ENCODE assay signal across 31 cellular contexts in the genomic region with DNA sequence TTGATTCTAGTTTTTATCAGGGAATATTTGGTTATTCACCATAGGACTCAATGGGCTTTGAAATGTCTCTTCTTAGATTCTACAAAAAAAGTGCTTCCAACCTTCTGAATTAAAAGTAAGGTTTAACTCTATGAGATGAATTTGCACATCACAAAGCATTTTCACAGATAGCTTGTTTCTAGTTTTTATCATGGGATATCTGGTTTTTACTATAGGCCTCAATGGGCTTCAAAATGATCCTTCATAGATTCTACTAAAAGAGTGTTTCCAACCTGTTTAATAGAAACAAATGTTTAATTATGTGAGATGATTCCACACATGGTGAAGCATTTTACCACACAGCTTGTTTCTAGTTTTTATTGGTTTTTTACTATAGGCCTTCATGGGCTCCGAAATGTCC.
A peak's percentile ranks its signal among the peaks of the same experiment; 100 is the strongest.
DNase-seq lines count a peak whose midpoint lies in the region; ATAC-seq, FAIRE-seq and TF ChIP-seq lines count a peak whose summit lies in the region.
"Had no signal": no experiment of that assay in that cellular context is flagged by ENCODE, and none has a peak within 500 bp of the region (broad histone marks: within the 10 kb centered on the region; RNA-seq: fewer than 3 reads in every experiment).

No MANE protein-coding gene starts in this region.

- peaks cover 39% of the 10 kb centered on the region for H3K9me3 ChIP-seq in Karpas-422 (ENCODE audit: low read length)
- no peaks in the 10 kb centered on the region; the same call in 1 of the 2 replicates for H3K9me3 ChIP-seq in K562 (replicated peaks; ENCODE audit: control insufficient read depth, insufficient read depth, low read depth, low read length)
- H3K9me3 ChIP-seq: BE2C, BLaER1, Caco-2 had no signal

- TF ChIP-seq CTCF in K562 (IDR thresholded peaks at IDR 0.05 in 2 of 3, conservative IDR thresholded peaks at IDR 0.05 in 1 of 3; ENCODE audit: insufficient read depth in 2 of 3, low read depth in 1 of 3, low read length in 3 of 3) = no peak

- no peaks in the 10 kb centered on the region for H3K9me2 ChIP-seq in Karpas-422 (replicated peaks; ENCODE audit: insufficient read depth, low read length)

- ATAC-seq in K562 = no peak
- ATAC-seq: A549; CD8-positive, alpha-beta T cell had no signal

- no peak for DNase-seq in Karpas-422
- DNase-seq in K562 (ENCODE audit: extremely low read depth in 1 of 4, low spot score in 3 of 4) = no peak
- DNase-seq in SKM-1 (lab: John Stamatoyannopoulos, UW; ENCODE audit: unreplicated experiment) = no peak
- no peak for DNase-seq in NCI-H146 (lab: John Stamatoyannopoulos, UW)
- DNase-seq: 8988T; ACHN; AML-193; BE2C; C1 segment of cervical spinal cord; Caco-2; Calu3; CD4-positive, alpha-beta memory T cell; CD4-positive, alpha-beta T cell; CD4-positive, CD25-positive, alpha-beta regulatory T cell; CD8-positive, alpha-beta memory T cell; CD8-positive, alpha-beta T cell; COR-L47; DMS 273 treated with DMSO at 0.1 percent for 48 hours; DMS153; DMS53; DMS79; DMS79 treated with DMSO at 0.1 percent for 48 hours; DND-41; EL had no signal

- H3K79me2 ChIP-seq in Karpas-422 (ENCODE audit: low read length) (no peaks in the 10 kb centered on the region), K562 (ENCODE audit: control insufficient read depth, insufficient read depth, low read length) (no peaks in the 10 kb centered on the region)

- TF ChIP-seq RAD21 in K562 (CRISPR knock-in tag; conservative IDR thresholded peaks at IDR 0.05 in 1 of 2, IDR thresholded peaks at IDR 0.05 in 1 of 2) = no peak

- no peak overlapping the region for H3K4me2 ChIP-seq in Karpas-422 (ENCODE audit: low read depth, low read length, poor library complexity, severe bottlenecking)
- H3K4me2 ChIP-seq in K562 (ENCODE audit: insufficient read depth, low read length) = no peak overlapping the region
- H3K4me2 ChIP-seq: A549; BLaER1; BLaER1 treated with 17β-estradiol and CSF1 and Interleukin-3, amounts not matched to agents 10 nM and 100 nM had no signal

- H3K27ac ChIP-seq in Karpas-422 (ENCODE audit: low read length) = no peak overlapping the region
- H3K27ac ChIP-seq in K562 (ENCODE audit: extremely low read depth, low read depth, low read length) = no peak overlapping the region
- H3K27ac ChIP-seq: 22Rv1; A549; BLaER1; BLaER1 treated with 17β-estradiol and CSF1 and Interleukin-3, amounts not matched to agents 10 nM and 100 nM; C4-2B had no signal

- H3K9me1 ChIP-seq in K562 (ENCODE audit: control insufficient read depth, insufficient read depth, low read length) = no peaks in the 10 kb centered on the region

- no peak overlapping the region for H3K4me3 ChIP-seq in Karpas-422 (ENCODE audit: low read length)
- no peak overlapping the region for H3K4me3 ChIP-seq in K562
- H3K4me3 ChIP-seq: A549; BLaER1; BLaER1 treated with 17β-estradiol and CSF1 and Interleukin-3, amounts not matched to agents 10 nM and 100 nM had no signal

- FAIRE-seq in K562 (lab: Jason Lieb, UNC) = no peak
- FAIRE-seq: A204.1, A549, D721Med had no signal

- peak overlapping the region; percentile 70; the same call in 1 of the 2 replicates for H2AFZ ChIP-seq in Karpas-422 (ENCODE audit: low read length)
- H2AFZ ChIP-seq in K562 (ENCODE audit: low read depth, low read length) = no peak overlapping the region

- no TSS peak for BruUV-seq in K562 (replicated peaks; lab: Mats Ljungman, UMichigan)

- in situ Hi-C loops in K562 (cut with MboI) = no loop called here

- no peak for TF ChIP-seq POLR2A in K562 (conservative IDR thresholded peaks at IDR 0.05)

- 63% methylated on average over 1 of the region's 1 CpG for WGBS in K562 (ENCODE audit: insufficient coverage, low coverage, missing lambda C conversion rate)

- no peaks in the 10 kb centered on the region for H3K4me1 ChIP-seq in Karpas-422 (ENCODE audit: low read length)
- no peaks in the 10 kb centered on the region for H3K4me1 ChIP-seq in K562 (replicated peaks in 1 of 2; ENCODE audit: control insufficient read depth in 2 of 2, insufficient read depth in 2 of 2, low read length in 2 of 2)
- H3K4me1 ChIP-seq: A549; BE2C; BLaER1; BLaER1 treated with 17β-estradiol and CSF1 and Interleukin-3, amounts not matched to agents 10 nM and 100 nM; Caco-2 had no signal

- intact Hi-C loops in K562 (cut with micrococcal nuclease) = no loop called here

- CTCF ChIA-PET in K562 (lab: Yijun Ruan, JAX; ENCODE audit: low intra/inter-chr PET ratio) = no interaction called here

- POLR2A ChIA-PET in K562 (lab: Yijun Ruan, JAX) = interaction anchor here (1.6 kb wide), 1 partner anchor 7 kb away, joined by 3 read pairs; no protein-coding TSS in a partner anchor

- no peaks in the 10 kb centered on the region for H3K27me3 ChIP-seq in Karpas-422 (ENCODE audit: low read length)
- H3K27me3 ChIP-seq in K562 (ENCODE audit: control insufficient read depth in 2 of 2, insufficient read depth in 2 of 2, low read length in 2 of 2) = no peaks in the 10 kb centered on the region
- H3K27me3 ChIP-seq: BE2C; BLaER1; BLaER1 treated with 17β-estradiol and CSF1 and Interleukin-3, amounts not matched to agents 10 nM and 100 nM had no signal

- H3K36me3 ChIP-seq in Karpas-422 (ENCODE audit: insufficient read depth, low read length) (peaks cover 14% of the 10 kb centered on the region; the same call in 1 of the 2 replicates), K562 (ENCODE audit: control insufficient read depth, insufficient read depth, low read length) (no peaks in the 10 kb centered on the region)
- H3K36me3 ChIP-seq: BE2C; BLaER1; BLaER1 treated with 17β-estradiol and CSF1 and Interleukin-3, amounts not matched to agents 10 nM and 100 nM had no signal

- TF ChIP-seq EP300 in K562 (IDR thresholded peaks at IDR 0.05; ENCODE audit: low read length) = no peak

- H3K9ac ChIP-seq in Karpas-422 (ENCODE audit: low read length) = no peak overlapping the region
- H3K9ac ChIP-seq in K562 (ENCODE audit: insufficient read depth in 1 of 2, low read depth in 2 of 2, low read length in 2 of 2) = no peak overlapping the region
- H3K9ac ChIP-seq: BLaER1; BLaER1 treated with 17β-estradiol and CSF1 and Interleukin-3, amounts not matched to agents 10 nM and 100 nM had no signal

- H4K20me1 ChIP-seq in Karpas-422 (ENCODE audit: insufficient read depth, low read depth, low read length) (no peaks in the 10 kb centered on the region), K562 (replicated peaks; ENCODE audit: control insufficient read depth, insufficient read depth, low read length) (no peaks in the 10 kb centered on the region)
- H4K20me1 ChIP-seq: BLaER1; BLaER1 treated with 17β-estradiol and CSF1 and Interleukin-3, amounts not matched to agents 10 nM and 100 nM had no signal

TF ChIP-seq in K562, 482 proteins besides CTCF, POLR2A, EP300 and RAD21:
- TF ChIP-seq, protein P1, sequence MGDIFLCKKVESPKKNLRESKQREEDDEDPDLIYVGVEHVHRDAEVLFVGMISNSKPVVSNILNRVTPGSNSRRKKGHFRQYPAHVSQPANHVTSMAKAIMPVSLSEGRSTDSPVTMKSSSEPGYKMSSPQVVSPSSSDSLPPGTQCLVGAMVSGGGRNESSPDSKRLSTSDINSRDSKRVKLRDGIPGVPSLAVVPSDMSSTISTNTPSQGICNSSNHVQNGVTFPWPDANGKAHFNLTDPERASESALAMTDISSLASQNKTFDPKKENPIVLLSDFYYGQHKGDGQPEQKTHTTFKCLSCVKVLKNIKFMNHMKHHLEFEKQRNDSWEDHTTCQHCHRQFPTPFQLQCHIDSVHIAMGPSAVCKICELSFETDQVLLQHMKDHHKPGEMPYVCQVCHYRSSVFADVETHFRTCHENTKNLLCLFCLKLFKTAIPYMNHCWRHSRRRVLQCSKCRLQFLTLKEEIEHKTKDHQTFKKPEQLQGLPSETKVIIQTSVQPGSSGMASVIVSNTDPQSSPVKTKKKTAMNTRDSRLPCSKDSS (IDR thresholded peaks at IDR 0.05; ENCODE audit: low read depth, partially characterized antibody) = peak; percentile 18
- TF ChIP-seq TRIM28 (IDR thresholded peaks at IDR 0.05) (peak; percentile 51; the same call in 1 of the 2 replicates), TGIF2 (CRISPR knock-in tag; IDR thresholded peaks at IDR 0.05) (no peak), ZFP36 (IDR thresholded peaks at IDR 0.05; ENCODE audit: low read depth, low read length, partially characterized antibody) (peak; percentile 28), CBX3 (IDR thresholded peaks at IDR 0.05; ENCODE audit: borderline replicate concordance in 1 of 2, low read length in 2 of 2) (peak in 1 of 2 experiments; percentile 26; a peak in 1 of 3 replicates), PTBP1 (IDR thresholded peaks at IDR 0.05; ENCODE audit: low read depth, low read length) (no peak), TBL1XR1 (IDR thresholded peaks at IDR 0.05; ENCODE audit: low read length in 2 of 2) (no peak), PHB (CRISPR knock-in tag; IDR thresholded peaks at IDR 0.05) (no peak), HDAC1 (IDR thresholded peaks at IDR 0.05) (peak in 1 of 2 experiments; percentile 96; a peak in 2 of 4 replicates), ZBTB7A (IDR thresholded peaks at IDR 0.05; ENCODE audit: borderline replicate concordance, control insufficient read depth, low read depth, low read length) (no peak)
